ENCODE assay signal across 1 cellular context in genomic region chr7:30255096-30255769, GRCh38.
TF ChIP-seq lines count a peak whose summit lies in the region.

No MANE protein-coding gene starts in this region.

TF ChIP-seq in HepG2, 621 proteins besides CTCF, POLR2A, EP300 and RAD21 (continued from another document and continues in another):
- TF ChIP-seq IKZF5 (CRISPR knock-in tag; IDR thresholded peaks at IDR 0.05) (peak; percentile 67), ZNF280D (CRISPR knock-in tag; IDR thresholded peaks at IDR 0.05) (peak; percentile 92; the same call in 1 of the 2 replicates), DPF2 (CRISPR knock-in tag; IDR thresholded peaks at IDR 0.05; ENCODE audit: borderline replicate concordance, low read depth) (peak; percentile 27; the same call in 1 of the 2 replicates), ZNF136 (CRISPR knock-in tag; IDR thresholded peaks at IDR 0.05; ENCODE audit: low read depth) (0 out of 2 replicates have a peak, but pooled peaks have one; percentile 40), REL (CRISPR knock-in tag; conservative IDR thresholded peaks at IDR 0.05) (no peak), FOXK1 (CRISPR knock-in tag; IDR thresholded peaks at IDR 0.05; ENCODE audit: borderline replicate concordance, low read depth) (peak; percentile 72; the same call in 1 of the 2 replicates), ZKSCAN8 (CRISPR knock-in tag; IDR thresholded peaks at IDR 0.05; ENCODE audit: borderline replicate concordance) (no peak), ZNF331 (CRISPR knock-in tag; IDR thresholded peaks at IDR 0.05) (peak; percentile 34; the same call in 1 of the 2 replicates), THRA (CRISPR knock-in tag; IDR thresholded peaks at IDR 0.05; ENCODE audit: borderline replicate concordance) (peak; percentile 62; the same call in 1 of the 2 replicates), ARID5B (CRISPR knock-in tag; IDR thresholded peaks at IDR 0.05) (peak; percentile 94), RORA (CRISPR knock-in tag; IDR thresholded peaks at IDR 0.05) (peak; percentile 92; the same call in 1 of the 2 replicates), ARID4A (CRISPR knock-in tag; IDR thresholded peaks at IDR 0.05; ENCODE audit: borderline replicate concordance) (peak; percentile 49; the same call in 1 of the 2 replicates), ZNF264 (CRISPR knock-in tag; IDR thresholded peaks at IDR 0.05) (peak; percentile 79; the same call in 1 of the 2 replicates), ARNTL (CRISPR knock-in tag; IDR thresholded peaks at IDR 0.05) (peak; percentile 21; the same call in 1 of the 2 replicates), ZBTB7B (CRISPR knock-in tag; IDR thresholded peaks at IDR 0.05) (no peak), RXRB (CRISPR knock-in tag; IDR thresholded peaks at IDR 0.05; ENCODE audit: borderline replicate concordance) (peak; percentile 87), SKI (IDR thresholded peaks at IDR 0.05; ENCODE audit: partially characterized antibody) (peak; percentile 99), ZNF496 (CRISPR knock-in tag; IDR thresholded peaks at IDR 0.05; ENCODE audit: insufficient replicate concordance) (no peak), ZBTB21 (CRISPR knock-in tag; IDR thresholded peaks at IDR 0.05) (peak; percentile 59; the same call in 1 of the 2 replicates), ZSCAN5A (CRISPR knock-in tag; IDR thresholded peaks at IDR 0.05; ENCODE audit: borderline replicate concordance) (peak; percentile 79; the same call in 1 of the 2 replicates), DR1 (CRISPR knock-in tag; IDR thresholded peaks at IDR 0.05) (no peak), MIXL1 (CRISPR knock-in tag; IDR thresholded peaks at IDR 0.05) (peak; percentile 9; the same call in 1 of the 2 replicates), HOXD1 (CRISPR knock-in tag; IDR thresholded peaks at IDR 0.05) (peak; percentile 85), TCF7 (IDR thresholded peaks at IDR 0.05; ENCODE audit: low read depth) (peak; percentile 89), LCORL (IDR thresholded peaks at IDR 0.05) (peak; percentile 81), LCORL (CRISPR knock-in tag; IDR thresholded peaks at IDR 0.05) (no peak), NBN (conservative IDR thresholded peaks at IDR 0.05) (no peak), KMT2B (CRISPR knock-in tag; IDR thresholded peaks at IDR 0.05) (0 out of 2 replicates have a peak, but pooled peaks have one; percentile 18), SRF (IDR thresholded peaks at IDR 0.05; ENCODE audit: low read depth, low read length) (no peak), ZNF574 (CRISPR knock-in tag; IDR thresholded peaks at IDR 0.05) (0 out of 2 replicates have a peak, but pooled peaks have one; percentile 57), ADNP (CRISPR knock-in tag; IDR thresholded peaks at IDR 0.05) (peak; percentile 97), HOMEZ (CRISPR knock-in tag; IDR thresholded peaks at IDR 0.05; ENCODE audit: low read depth) (peak; percentile 53), TARDBP (CRISPR knock-in tag; IDR thresholded peaks at IDR 0.05) (peak; percentile 51), KDM1A (CRISPR knock-in tag; IDR thresholded peaks at IDR 0.05) (peak; percentile 96), ZBTB44 (CRISPR knock-in tag; IDR thresholded peaks at IDR 0.05) (no peak), ASH2L (IDR thresholded peaks at IDR 0.05; ENCODE audit: insufficient read length, low read depth, low read length) (peak; percentile 99), ZNF724P (CRISPR knock-in tag; IDR thresholded peaks at IDR 0.05; ENCODE audit: borderline replicate concordance) (no peak), FOSL1 (CRISPR knock-in tag; IDR thresholded peaks at IDR 0.05; ENCODE audit: borderline replicate concordance) (peak; percentile 82)
